In the genomic region with DNA sequence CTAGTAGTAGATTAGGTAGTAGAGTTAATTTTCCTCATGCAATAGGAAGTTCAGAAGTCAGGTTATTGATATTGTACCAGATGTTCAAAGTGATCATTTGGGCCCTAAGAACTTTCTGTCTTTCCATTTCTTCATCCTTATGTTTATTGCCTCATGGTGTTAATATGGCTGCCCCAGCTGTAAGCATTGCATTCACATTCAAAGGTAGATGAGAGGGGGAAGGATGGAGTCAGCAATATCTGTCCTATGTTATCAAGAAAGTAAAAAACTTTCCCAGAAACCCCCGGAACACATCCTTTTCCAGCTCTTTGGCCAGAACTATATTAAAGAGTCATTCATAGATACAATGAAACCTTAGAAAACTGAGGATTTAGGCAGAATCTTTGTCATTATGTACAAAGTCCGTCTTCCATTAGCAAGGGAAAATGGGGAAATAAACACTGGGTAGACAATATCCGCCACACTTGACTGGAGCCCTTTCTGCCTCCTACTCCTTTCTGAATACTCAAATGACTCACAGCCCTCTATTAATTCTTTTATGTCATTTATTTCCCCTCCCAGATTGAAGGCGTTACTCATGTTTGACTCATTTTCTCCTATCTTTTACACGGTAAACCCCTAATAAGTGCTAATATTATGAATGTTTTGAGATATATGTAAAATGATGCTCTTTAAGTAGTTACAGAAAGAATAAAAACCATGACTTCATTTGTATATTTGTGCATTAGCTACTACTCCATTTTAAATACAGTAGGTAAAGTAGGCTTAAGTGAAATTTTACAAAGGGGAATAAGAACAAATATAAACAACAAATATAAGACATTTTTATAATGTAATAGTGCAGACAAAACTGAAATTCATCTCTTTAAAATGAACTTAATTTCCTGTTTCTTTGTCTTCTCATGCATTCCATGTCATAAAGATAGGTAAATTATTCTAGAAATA, we compare ENCODE assay signal across 8 cellular contexts.
DNase-seq lines count a peak whose midpoint lies in the region; ATAC-seq, FAIRE-seq and TF ChIP-seq lines count a peak whose summit lies in the region.

No MANE protein-coding gene starts in this region.

- H3K27me3 ChIP-seq in adrenal gland = peaks cover 4% of the 10 kb centered on the region

- H3K4me1 ChIP-seq in kidney (ENCODE audit: control insufficient read depth in 1 of 2, insufficient read depth in 1 of 2, low read depth in 1 of 2, low read length in 2 of 2) (no peaks in the 10 kb centered on the region), adrenal gland (replicated peaks in 1 of 2) (no peaks in the 10 kb centered on the region)

- H3K4me1 Mint-ChIP-seq in activated naive CD4-positive, alpha-beta T cell treated with anti-CD3 and anti-CD28 coated beads, Interleukin-2, amount 50 U/mL, for 24 hours = peaks cover 17% of the 10 kb centered on the region

- WGBS in adrenal gland, 4 donors = 60 to 66% (median 64%) methylated on average over 5 of the region's 5 CpGs

- H3K4me3 ChIP-seq in kidney (ENCODE audit: low read length in 2 of 2) (no peak overlapping the region), coronary artery (no peak overlapping the region), adrenal gland (no peak overlapping the region)

- no peak overlapping the region for H3K9ac ChIP-seq in kidney (ENCODE audit: low read length in 2 of 2)

- H3K9me3 ChIP-seq in kidney (ENCODE audit: control insufficient read depth in 1 of 2, low read length in 2 of 2) (no peaks in the 10 kb centered on the region), adrenal gland (replicated peaks in 1 of 3) (no peaks in the 10 kb centered on the region)

- FAIRE-seq in RCC 7860 (lab: Jason Lieb, UNC) = peak; percentile 83
- no peak for FAIRE-seq in kidney (lab: Jason Lieb, UNC)

- H3K27ac Mint-ChIP-seq in activated naive CD4-positive, alpha-beta T cell treated with anti-CD3 and anti-CD28 coated beads, Interleukin-2, amount 50 U/mL, for 24 hours = peak overlapping the region; percentile 7

- no peak for TF ChIP-seq POLR2A in adrenal gland (IDR thresholded peaks at IDR 0.05)

- TF ChIP-seq CTCF in kidney (IDR thresholded peaks at IDR 0.05; ENCODE audit: borderline replicate concordance, extremely low read depth, insufficient read depth) = no peak
- TF ChIP-seq CTCF in coronary artery (IDR thresholded peaks at IDR 0.05) = no peak
- TF ChIP-seq CTCF in adrenal gland (IDR thresholded peaks at IDR 0.05) = no peak

- H3K4me3 Mint-ChIP-seq in activated naive CD4-positive, alpha-beta T cell treated with anti-CD3 and anti-CD28 coated beads, Interleukin-2, amount 50 U/mL, for 24 hours = no peak overlapping the region

- DNase-seq in activated naive CD4-positive, alpha-beta T cell treated with Interleukin-2 at 50 U/mL for 16 hours = no peak
- DNase-seq in RCC 7860 (ENCODE audit: low spot score) (peak; percentile 47), stromal cell of bone marrow (ENCODE audit: low read depth) (peak; percentile 7), kidney (no peak), coronary artery (ENCODE audit: low spot score) (no peak), adrenal gland (no peak)

- peaks cover 7% of the 10 kb centered on the region for H3K27me3 Mint-ChIP-seq in activated naive CD4-positive, alpha-beta T cell treated with anti-CD3 and anti-CD28 coated beads, Interleukin-2, amount 50 U/mL, for 24 hours

- no peak overlapping the region for H3K27ac ChIP-seq in kidney (ENCODE audit: low read depth in 2 of 2, low read length in 2 of 2)
- H3K27ac ChIP-seq in coronary artery = no peak overlapping the region
- H3K27ac ChIP-seq in adrenal gland = no peak overlapping the region

- H3K9me3 Mint-ChIP-seq in activated naive CD4-positive, alpha-beta T cell treated with anti-CD3 and anti-CD28 coated beads, Interleukin-2, amount 50 U/mL, for 24 hours = no peaks in the 10 kb centered on the region

- intact Hi-C loops in kidney (cut with DNase I) (no loop called here), adrenal gland (cut with DNase I) (no loop called here)

- no peaks in the 10 kb centered on the region for H3K36me3 Mint-ChIP-seq in activated naive CD4-positive, alpha-beta T cell treated with anti-CD3 and anti-CD28 coated beads, Interleukin-2, amount 50 U/mL, for 24 hours

- H3K36me3 ChIP-seq in kidney (ENCODE audit: control insufficient read depth in 1 of 2, insufficient read depth in 2 of 2, low read length in 2 of 2) (no peaks in the 10 kb centered on the region), adrenal gland (replicated peaks in 1 of 2) (no peaks in the 10 kb centered on the region)

- ATAC-seq in HG02981 (IDR thresholded peaks at IDR 0.05; ENCODE audit: unreplicated experiment) = peak; percentile 69

Comparison
In these comparisons a context has a peak if more than half of its experiments do, and no peak if none do; other contexts are left out.
1. DNase-seq: peak in RCC 7860 (single experiment) and stromal cell of bone marrow (single experiment); none in activated naive CD4-positive, alpha-beta T cell treated with Interleukin-2 at 50 U/mL for 16 hours (single experiment), kidney (single experiment), coronary artery (single experiment) and adrenal gland (0 of 7).